ENCODE assay signal across 18 cellular contexts in genomic region chr15:42876224-42876623, GRCh38. TPM values are rescaled to one million over a fixed set of nuclear protein-coding genes. Genes with fewer than 3 reads are reported as not detected.
DNase-seq lines count a peak whose midpoint lies in the region; ATAC-seq and TF ChIP-seq lines count a peak whose summit lies in the region.
"Had no signal": no experiment of that assay in that cellular context is flagged by ENCODE, and none has a peak within 500 bp of the region (broad histone marks: within the 10 kb centered on the region; RNA-seq: fewer than 3 reads in every experiment).

No MANE protein-coding gene starts in this region.

- H3K27ac ChIP-seq in heart left ventricle: no peak overlapping the region
- H3K27ac ChIP-seq: 22Rv1, BLaER1, C4-2B, GM23248 had no signal

- no peak for TF ChIP-seq POLR2A in heart left ventricle (IDR thresholded peaks at IDR 0.05)

- intact Hi-C loops in Right ventricle myocardium superior (cut with DNase I) (no loop called here), heart left ventricle (cut with DNase I) (no loop called here)

- H3K4me1 ChIP-seq in heart left ventricle: peaks cover 0 to 5% (median 0%) of the 10 kb centered on the region in 12 donors
- H3K4me1 ChIP-seq: BLaER1, Caco-2 had no signal

- no peaks in the 10 kb centered on the region for H3K27me3 ChIP-seq in heart left ventricle
- H3K27me3 ChIP-seq: BLaER1 had no signal

- DNase-seq in Right ventricle myocardium superior (no peak), heart left ventricle (no peak), NCI-H82 (lab: John Stamatoyannopoulos, UW) (peak; percentile 69)
- DNase-seq: Caco-2; CD4-positive, CD25-positive, alpha-beta regulatory T cell; CD8-positive, alpha-beta T cell; DMS53; DMS79 treated with DMSO at 0.1 percent for 48 hours; GF-D8; GM23248; H7; HCEC 1CT had no signal

- H3K4me3 ChIP-seq in heart left ventricle: no peak overlapping the region
- H3K4me3 ChIP-seq: BLaER1, GM23248 had no signal

- no peaks in the 10 kb centered on the region for H3K9me3 ChIP-seq in heart left ventricle
- H3K9me3 ChIP-seq: BLaER1, Caco-2 had no signal

- H3K36me3 ChIP-seq in heart left ventricle: peaks cover 0 to 13% (median 0%) of the 10 kb centered on the region in 9 donors

- ATAC-seq in Right ventricle myocardium superior (ENCODE audit: poor library complexity) (peak; percentile 66), heart left ventricle (no peak), esophagus mucosa (peak; percentile 33), GM21576 (IDR thresholded peaks at IDR 0.05; ENCODE audit: unreplicated experiment) (no peak), HG03039 (IDR thresholded peaks at IDR 0.05; ENCODE audit: unreplicated experiment) (no peak)
- ATAC-seq: CD8-positive, alpha-beta T cell had no signal

- TF ChIP-seq CTCF in heart left ventricle (IDR thresholded peaks at IDR 0.05): no peak

RNA-seq across cellular contexts. Expression of gene TTBK2, which starts 44.4 kb away (rescaled TPM):
- 22.4 TPM for total RNA-seq in Right ventricle myocardium superior
- 10 to 100 TPM; 15.1 to 27.9 (median 21.5) TPM for total RNA-seq in heart left ventricle
- polyA plus RNA-seq in heart left ventricle: 1 to 10 TPM; 4.9 to 7.7 TPM
- 5.4 TPM for total RNA-seq in esophagus mucosa

Comparison
In these comparisons a context has a peak if more than half of its experiments do, and no peak if none do; other contexts are left out.
1. ATAC-seq: peak in Right ventricle myocardium superior (single experiment) and esophagus mucosa (single experiment); none in heart left ventricle (0 of 4), GM21576 (single experiment) and HG03039 (single experiment).